ENCODE assay signal across 24 cellular contexts in the genomic region with DNA sequence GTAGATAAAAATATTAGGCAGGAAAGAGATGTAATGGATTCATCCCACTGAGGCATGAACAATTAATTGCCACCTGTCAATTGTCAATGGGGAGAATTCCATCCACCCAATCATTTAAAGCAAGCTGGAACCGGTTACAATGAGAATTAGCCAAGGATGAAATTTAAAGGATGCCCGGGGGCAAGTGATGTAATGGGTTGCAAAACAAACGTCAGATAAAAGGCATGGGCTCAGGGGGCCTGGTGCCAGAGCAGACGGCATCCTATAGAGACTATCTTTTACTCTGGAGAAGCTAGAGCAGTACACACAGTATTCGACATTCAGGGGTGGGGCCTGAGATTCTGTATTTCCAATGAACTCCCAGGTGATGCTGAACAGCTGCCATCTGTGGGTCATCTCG.
DNase-seq lines count a peak whose midpoint lies in the region; ATAC-seq and TF ChIP-seq lines count a peak whose summit lies in the region.
"Had no signal": no experiment of that assay in that cellular context is flagged by ENCODE, and none has a peak within 500 bp of the region (broad histone marks: within the 10 kb centered on the region; RNA-seq: fewer than 3 reads in every experiment).

No MANE protein-coding gene starts in this region.

- TF ChIP-seq CTCF in natural killer cell (IDR thresholded peaks at IDR 0.05) (no peak), epithelial cell of esophagus (IDR thresholded peaks at IDR 0.05; ENCODE audit: insufficient read depth, low read depth, low read length, missing control alignments) (no peak)

- H3K4me3 ChIP-seq in epithelial cell of esophagus (ENCODE audit: low read length), result no peak overlapping the region
- H3K4me3 ChIP-seq: adrenal gland, gastroesophageal sphincter, lung, vagina had no signal

- intact Hi-C loops in natural killer cell (cut with micrococcal nuclease), result no loop called here

- H3K27me3 Mint-ChIP-seq in natural killer cell treated with Interleukin-12 subunit alpha and Interleukin-12 subunit beta and Interleukin-15 and Interleukin-18, amount 100 ng/mL, for 72 hours, result no peaks in the 10 kb centered on the region
- no peaks in the 10 kb centered on the region for H3K27me3 Mint-ChIP-seq in natural killer cell (ENCODE audit: low read depth in 2 of 2)
- H3K27me3 Mint-ChIP-seq: activated CD4-positive, alpha-beta T cell treated with anti-CD3 and anti-CD28 coated beads, Interleukin-2, amount 10 ng/mL, durations not matched to agents 7 days and 5 days; T-helper 17 cell had no signal

- H3K9me3 Mint-ChIP-seq in natural killer cell treated with Interleukin-12 subunit alpha and Interleukin-12 subunit beta and Interleukin-15 and Interleukin-18, amount 100 ng/mL, for 72 hours, result no peaks in the 10 kb centered on the region
- H3K9me3 Mint-ChIP-seq in natural killer cell, result no peaks in the 10 kb centered on the region
- H3K9me3 Mint-ChIP-seq: activated CD4-positive, alpha-beta T cell treated with anti-CD3 and anti-CD28 coated beads, Interleukin-2, amount 10 ng/mL, durations not matched to agents 7 days and 5 days had no signal

- peaks cover 12% of the 10 kb centered on the region for H3K36me3 Mint-ChIP-seq in natural killer cell treated with Interleukin-12 subunit alpha and Interleukin-12 subunit beta and Interleukin-15 and Interleukin-18, amount 100 ng/mL, for 72 hours
- no peaks in the 10 kb centered on the region for H3K36me3 Mint-ChIP-seq in natural killer cell
- H3K36me3 Mint-ChIP-seq: IgD-negative memory B cell had no signal

- H3K4me3 Mint-ChIP-seq in natural killer cell treated with Interleukin-12 subunit alpha and Interleukin-12 subunit beta and Interleukin-15 and Interleukin-18, amount 100 ng/mL, for 72 hours, result no peak overlapping the region
- H3K4me3 Mint-ChIP-seq in natural killer cell, result no peak overlapping the region
- H3K4me3 Mint-ChIP-seq: activated CD4-positive, alpha-beta T cell treated with anti-CD3 and anti-CD28 coated beads, Interleukin-2, amount 10 ng/mL, durations not matched to agents 7 days and 5 days; CD14-positive monocyte; IgD-negative memory B cell; T-helper 17 cell had no signal

- no peak overlapping the region for H3K27ac Mint-ChIP-seq in natural killer cell treated with Interleukin-12 subunit alpha and Interleukin-12 subunit beta and Interleukin-15 and Interleukin-18, amount 100 ng/mL, for 72 hours
- no peak overlapping the region for H3K27ac Mint-ChIP-seq in natural killer cell
- H3K27ac Mint-ChIP-seq: activated CD4-positive, alpha-beta T cell treated with anti-CD3 and anti-CD28 coated beads, Interleukin-2, amount 10 ng/mL, durations not matched to agents 7 days and 5 days; CD14-positive monocyte; IgD-negative memory B cell; T-helper 17 cell had no signal

- H3K4me1 Mint-ChIP-seq in natural killer cell treated with Interleukin-12 subunit alpha and Interleukin-12 subunit beta and Interleukin-15 and Interleukin-18, amount 100 ng/mL, for 72 hours (ENCODE audit: low read depth in 2 of 2), result no peaks in the 10 kb centered on the region
- peaks cover 0 to 2% of the 10 kb centered on the region in 2 donors for H3K4me1 Mint-ChIP-seq in natural killer cell
- H3K4me1 Mint-ChIP-seq: activated CD4-positive, alpha-beta T cell treated with anti-CD3 and anti-CD28 coated beads, Interleukin-2, amount 10 ng/mL, durations not matched to agents 7 days and 5 days; CD14-positive monocyte; IgD-negative memory B cell; T-helper 17 cell had no signal

- DNase-seq in natural killer cell treated with Interleukin-12 subunit alpha and Interleukin-12 subunit beta and Interleukin-15 and Interleukin-18, amount 100 ng/mL, for 72 hours (ENCODE audit: low spot score), result peak; percentile 12
- DNase-seq in natural killer cell (no peak), NCI-H226 (peak; percentile 5), epithelial cell of esophagus (ENCODE audit: low read depth) (peak; percentile 56), NCI-H82 (lab: John Stamatoyannopoulos, UW) (no peak), NCI-H526 (lab: John Stamatoyannopoulos, UW) (no peak)
- DNase-seq in activated T-cell treated with anti-CD3 and anti-CD28 coated beads, Interleukin-2, amount 50 U/mL, for 1 hour, result no peak
- DNase-seq: activated CD4-positive, alpha-beta T cell treated with anti-CD3 and anti-CD28 coated beads, Interleukin-2, amount 10 ng/mL, durations not matched to agents 7 days and 5 days; activated CD8-positive, alpha-beta memory T cell treated with anti-CD3 and anti-CD28 coated beads, Interleukin-2, amount 50 U/mL, for 4 hours; activated gamma-delta T cell; adrenal gland; dermis blood vessel endothelial cell; DMS 273 treated with DMSO at 0.1 percent for 48 hours; NCI-H187; NCI-H526 treated with DMSO at 0.1 percent for 48 hours; right cardiac atrium; SIG-M5; T-helper 17 cell had no signal

- no peak for ATAC-seq in natural killer cell treated with Interleukin-12 subunit alpha and Interleukin-12 subunit beta and Interleukin-15 and Interleukin-18, amount 100 ng/mL, for 72 hours
- ATAC-seq in natural killer cell, result no peak
- ATAC-seq in HG02763 (IDR thresholded peaks at IDR 0.05; ENCODE audit: unreplicated experiment), result no peak
- ATAC-seq: gastroesophageal sphincter, right cardiac atrium, T-helper 17 cell had no signal

Comparison
In these comparisons a context has a peak if more than half of its experiments do, and no peak if none do; other contexts are left out.
1. DNase-seq: peak in natural killer cell treated with Interleukin-12 subunit alpha and Interleukin-12 subunit beta and Interleukin-15 and Interleukin-18, amount 100 ng/mL, for 72 hours (single experiment), NCI-H226 (single experiment) and epithelial cell of esophagus (single experiment); none in natural killer cell (single experiment), NCI-H82 (single experiment), NCI-H526 (0 of 2) and activated T-cell treated with anti-CD3 and anti-CD28 coated beads, Interleukin-2, amount 50 U/mL, for 1 hour (single experiment).